Comparison of ENCODE assay signal across 20 cellular contexts in genomic region chr6:149470948-149471347, GRCh38. TPM values are rescaled to one million over a fixed set of nuclear protein-coding genes. Genes with fewer than 3 reads are reported as not detected.
"Had no signal": no experiment of that assay in that cellular context is flagged by ENCODE, and none has a peak within 500 bp of the region (broad histone marks: within the 10 kb centered on the region; RNA-seq: fewer than 3 reads in every experiment).

No MANE protein-coding gene starts in this region.

- H3K4me1 ChIP-seq: breast epithelium, pancreas, uterus had no signal

- ATAC-seq: activated CD8-positive, alpha-beta memory T cell treated with anti-CD3 and anti-CD28 coated beads, Interleukin-2, amount 10 ng/mL, durations not matched to agents 7 days and 5 days; left lung; mucosa of descending colon; naive thymus-derived CD8-positive, alpha-beta T cell; pancreas; sciatic nerve had no signal

- H3K36me3 ChIP-seq: breast epithelium, left lung, pancreas, uterus had no signal

- H3K4me3 Mint-ChIP-seq: activated CD4-positive, alpha-beta memory T cell treated with anti-CD3 and anti-CD28 coated beads, Interleukin-2, amount 10 ng/mL, durations not matched to agents 7 days and 5 days; activated CD8-positive, alpha-beta memory T cell treated with anti-CD3 and anti-CD28 coated beads, Interleukin-2, amount 10 ng/mL, durations not matched to agents 7 days and 5 days; activated naive CD4-positive, alpha-beta T cell treated with anti-CD3 and anti-CD28 coated beads, Interleukin-2, amount 10 ng/mL, durations not matched to agents 7 days and 5 days had no signal

- H3K27ac ChIP-seq: breast epithelium, left lung, pancreas, tibial nerve, uterus had no signal

- H3K27ac Mint-ChIP-seq: stimulated activated effector memory CD8-positive, alpha-beta T cell treated with anti-CD3 and anti-CD28 coated beads, Interleukin-12 subunit alpha, Interleukin-12 subunit beta, amount 100 ng/mL, for 72 hours had no signal

- H3K9me3 Mint-ChIP-seq: activated CD4-positive, alpha-beta memory T cell treated with anti-CD3 and anti-CD28 coated beads, Interleukin-2, amount 10 ng/mL, durations not matched to agents 7 days and 5 days; activated naive CD4-positive, alpha-beta T cell treated with anti-CD3 and anti-CD28 coated beads, Interleukin-2, amount 10 ng/mL, durations not matched to agents 7 days and 5 days; naive thymus-derived CD8-positive, alpha-beta T cell; stimulated activated effector memory CD8-positive, alpha-beta T cell treated with anti-CD3 and anti-CD28 coated beads, Interleukin-12 subunit alpha, Interleukin-12 subunit beta, amount 100 ng/mL, for 72 hours had no signal

- H3K4me3 ChIP-seq: breast epithelium, left lung, mucosa of descending colon, pancreas, smooth muscle cell, tibial nerve, uterus had no signal

- H3K27me3 ChIP-seq: breast epithelium, left lung, pancreas, tibial nerve, uterus had no signal

- DNase-seq: activated CD4-positive, alpha-beta memory T cell treated with anti-CD3 and anti-CD28 coated beads, Interleukin-2, amount 10 ng/mL, durations not matched to agents 7 days and 5 days; activated CD4-positive, alpha-beta T cell treated with anti-CD3 and anti-CD28 coated beads for 48 hours; activated CD4-positive, CD25-positive, alpha-beta regulatory T cell; activated CD8-positive, alpha-beta memory T cell treated with anti-CD3 and anti-CD28 coated beads, Interleukin-2, amount 10 ng/mL, durations not matched to agents 7 days and 5 days; activated naive CD4-positive, alpha-beta T cell treated with anti-CD3 and anti-CD28 coated beads, Interleukin-2, amount 10 ng/mL, durations not matched to agents 7 days and 5 days; cerebellar nuclear complex; cortex of kidney; hypothalamus; islet precursor cell; left lung; mucosa of descending colon; naive thymus-derived CD8-positive, alpha-beta T cell; pancreas; stimulated activated CD4-positive, alpha-beta T cell treated with anti-CD3 and anti-CD28 coated beads, Interleukin-4, amount 100 ng/mL, for 24 hours; uterus had no signal

- H3K27me3 Mint-ChIP-seq: activated CD4-positive, alpha-beta memory T cell treated with anti-CD3 and anti-CD28 coated beads, Interleukin-2, amount 10 ng/mL, durations not matched to agents 7 days and 5 days; activated CD8-positive, alpha-beta memory T cell treated with anti-CD3 and anti-CD28 coated beads, Interleukin-2, amount 10 ng/mL, durations not matched to agents 7 days and 5 days; activated naive CD4-positive, alpha-beta T cell treated with anti-CD3 and anti-CD28 coated beads, Interleukin-2, amount 10 ng/mL, durations not matched to agents 7 days and 5 days; naive thymus-derived CD8-positive, alpha-beta T cell had no signal

- H3K4me2 ChIP-seq: smooth muscle cell had no signal

- H3K9me3 ChIP-seq: breast epithelium, left lung, mucosa of descending colon, pancreas, tibial nerve, uterus had no signal

RNA-seq across cellular contexts. Expression of gene ZC3H12D, which starts 13.9 kb away (rescaled TPM):
- total RNA-seq: smooth muscle cell had no signal
- polyA plus RNA-seq: smooth muscle cell had no signal
